8 cellular contexts compared by ENCODE assay signal in the genomic region with DNA sequence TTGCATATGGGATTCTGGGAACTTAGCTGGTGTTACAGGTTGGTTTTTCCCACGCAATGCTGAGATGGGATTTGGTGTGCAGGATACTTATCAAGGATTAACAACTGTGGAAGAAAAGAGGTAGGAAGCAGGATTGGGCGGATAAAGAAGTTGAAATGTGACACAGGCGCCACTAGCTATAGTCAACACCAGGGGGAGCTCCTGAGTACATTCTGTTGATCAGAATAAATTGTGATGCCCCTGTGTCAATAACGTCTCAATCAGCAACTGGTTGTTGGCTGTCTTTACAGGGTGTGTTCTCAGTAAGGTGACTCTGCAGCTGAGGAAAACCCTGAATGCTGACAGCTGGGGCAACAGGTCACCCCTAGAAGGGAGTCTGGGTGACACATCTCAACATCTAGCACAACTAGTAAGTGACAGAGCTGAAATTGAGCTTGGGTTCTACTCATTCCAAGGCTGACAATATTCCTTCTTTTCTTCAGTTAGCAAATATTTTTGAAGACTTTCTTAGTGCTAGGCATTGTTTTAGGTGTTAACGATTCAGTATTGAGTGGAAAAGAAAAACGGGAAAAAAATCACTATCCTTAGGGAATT.
A peak's percentile ranks its signal among the peaks of the same experiment; 100 is the strongest.
DNase-seq lines count a peak whose midpoint lies in the region; ATAC-seq and TF ChIP-seq lines count a peak whose summit lies in the region.

No MANE protein-coding gene starts in this region.

- no peak overlapping the region for H3K4me3 Mint-ChIP-seq in natural killer cell
- no peak overlapping the region for H3K4me3 Mint-ChIP-seq in natural killer cell treated with Interleukin-12 subunit alpha and Interleukin-12 subunit beta and Interleukin-15 and Interleukin-18, amount 100 ng/mL, for 72 hours

- H3K4me3 ChIP-seq in WI38 (ENCODE audit: low read depth, low read length): no peak overlapping the region

- H3K4me1 Mint-ChIP-seq in natural killer cell: no peaks in the 10 kb centered on the region
- H3K4me1 Mint-ChIP-seq in natural killer cell treated with Interleukin-12 subunit alpha and Interleukin-12 subunit beta and Interleukin-15 and Interleukin-18, amount 100 ng/mL, for 72 hours (ENCODE audit: low read depth in 2 of 2): no peaks in the 10 kb centered on the region

- DNase-seq in natural killer cell (no peak), HuH-7 (ENCODE audit: low spot score) (peak; percentile 32), left colon (peak in 1 of 2 donors; percentile 32), SW480 (ENCODE audit: low spot score) (no peak)
- DNase-seq in natural killer cell treated with Interleukin-12 subunit alpha and Interleukin-12 subunit beta and Interleukin-15 and Interleukin-18, amount 100 ng/mL, for 72 hours (ENCODE audit: low spot score): no peak
- no peak for DNase-seq in activated CD8-positive, alpha-beta memory T cell treated with anti-CD3 and anti-CD28 coated beads, Interleukin-2, amount 50 U/mL, for 48 hours

- H3K36me3 Mint-ChIP-seq in natural killer cell: peaks cover 10% of the 10 kb centered on the region
- H3K36me3 Mint-ChIP-seq in natural killer cell treated with Interleukin-12 subunit alpha and Interleukin-12 subunit beta and Interleukin-15 and Interleukin-18, amount 100 ng/mL, for 72 hours: peaks cover 17% of the 10 kb centered on the region

- peaks cover 17 to 22% of the 10 kb centered on the region in 2 donors for H3K9me3 Mint-ChIP-seq in natural killer cell
- peaks cover 28% of the 10 kb centered on the region for H3K9me3 Mint-ChIP-seq in natural killer cell treated with Interleukin-12 subunit alpha and Interleukin-12 subunit beta and Interleukin-15 and Interleukin-18, amount 100 ng/mL, for 72 hours

- intact Hi-C loops in natural killer cell (cut with micrococcal nuclease): no loop called here
- intact Hi-C loops in left colon (cut with DNase I, micrococcal nuclease): no loop called here

- no peak overlapping the region for H3K27ac Mint-ChIP-seq in natural killer cell
- no peak overlapping the region for H3K27ac Mint-ChIP-seq in natural killer cell treated with Interleukin-12 subunit alpha and Interleukin-12 subunit beta and Interleukin-15 and Interleukin-18, amount 100 ng/mL, for 72 hours

- TF ChIP-seq CTCF in natural killer cell (IDR thresholded peaks at IDR 0.05): peak; percentile 10
- TF ChIP-seq CTCF in WI38 (IDR thresholded peaks at IDR 0.05; ENCODE audit: low read depth, low read length): peak; percentile 64

- peaks cover 0 to 3% of the 10 kb centered on the region in 2 donors for H3K27me3 Mint-ChIP-seq in natural killer cell (ENCODE audit: low read depth in 2 of 2)
- no peaks in the 10 kb centered on the region for H3K27me3 Mint-ChIP-seq in natural killer cell treated with Interleukin-12 subunit alpha and Interleukin-12 subunit beta and Interleukin-15 and Interleukin-18, amount 100 ng/mL, for 72 hours

- ATAC-seq in natural killer cell (no peak), left colon (peak; percentile 57), GM19328 (IDR thresholded peaks at IDR 0.05; ENCODE audit: unreplicated experiment) (no peak)
- no peak for ATAC-seq in natural killer cell treated with Interleukin-12 subunit alpha and Interleukin-12 subunit beta and Interleukin-15 and Interleukin-18, amount 100 ng/mL, for 72 hours
